ENCODE assay signal across 9 cellular contexts in genomic region chr14:53432378-53432802, GRCh38.
DNase-seq lines count a peak whose midpoint lies in the region; ATAC-seq and TF ChIP-seq lines count a peak whose summit lies in the region.
"Had no signal": no experiment of that assay in that cellular context is flagged by ENCODE, and none has a peak within 500 bp of the region (broad histone marks: within the 10 kb centered on the region; RNA-seq: fewer than 3 reads in every experiment).

No MANE protein-coding gene starts in this region.

- H2AFZ ChIP-seq in osteoblast (ENCODE audit: low read length): no peak overlapping the region

- DNase-seq in COLO668 (lab: John Stamatoyannopoulos, UW; ENCODE audit: unreplicated experiment) (peak; percentile 25), RKO (ENCODE audit: low spot score) (peak; percentile 43), epithelial cell of esophagus (ENCODE audit: low read depth) (peak; percentile 62), osteoblast (ENCODE audit: insufficient read length, low spot score, missing footprints) (peak; percentile 82)
- DNase-seq in activated CD4-positive, CD25-positive, alpha-beta regulatory T cell treated with anti-CD3 and anti-CD28 coated beads, Interleukin-2, amount 50 U/mL, for 72 hours: no peak

- H3K4me3 ChIP-seq in epithelial cell of esophagus (ENCODE audit: low read length) (no peak overlapping the region), osteoblast (ENCODE audit: insufficient read depth, low read length) (no peak overlapping the region)
- H3K4me3 ChIP-seq: skin epidermis had no signal

- ATAC-seq in GM18868 (IDR thresholded peaks at IDR 0.05; ENCODE audit: unreplicated experiment) (peak; percentile 96), HG03521 (IDR thresholded peaks at IDR 0.05; ENCODE audit: unreplicated experiment) (peak; percentile 69), GM19328 (IDR thresholded peaks at IDR 0.05; ENCODE audit: unreplicated experiment) (no peak)

- H3K4me2 ChIP-seq in osteoblast (ENCODE audit: insufficient read depth, low read length): no peak overlapping the region

- no peaks in the 10 kb centered on the region for H3K36me3 ChIP-seq in osteoblast (ENCODE audit: insufficient read depth, low read length)

- no peak overlapping the region for H3K27ac ChIP-seq in osteoblast (ENCODE audit: low read depth, low read length)
- H3K27ac ChIP-seq: skin epidermis had no signal

- TF ChIP-seq CTCF in epithelial cell of esophagus (IDR thresholded peaks at IDR 0.05; ENCODE audit: insufficient read depth, low read depth, low read length, missing control alignments): peak; percentile 83
- TF ChIP-seq CTCF in osteoblast (IDR thresholded peaks at IDR 0.05; ENCODE audit: extremely low read depth, low read depth, low read length): peak; percentile 69

- no peaks in the 10 kb centered on the region for H3K79me2 ChIP-seq in osteoblast (ENCODE audit: insufficient read depth, low read length)

- peaks cover 2% of the 10 kb centered on the region for H3K27me3 ChIP-seq in osteoblast (ENCODE audit: insufficient read depth, low read length)

- H4K20me1 ChIP-seq in osteoblast (ENCODE audit: insufficient read depth, low read length): no peaks in the 10 kb centered on the region

- no peaks in the 10 kb centered on the region for H3K4me1 ChIP-seq in osteoblast (ENCODE audit: insufficient read depth, low read length)

- H3K9me3 ChIP-seq in osteoblast (ENCODE audit: low read depth, low read length): no peaks in the 10 kb centered on the region
